Comparison of ENCODE assay signal across 16 cellular contexts in genomic region chr20:47204008-47204745, GRCh38.
DNase-seq lines count a peak whose midpoint lies in the region; ATAC-seq and TF ChIP-seq lines count a peak whose summit lies in the region.
"Had no signal": no experiment of that assay in that cellular context is flagged by ENCODE, and none has a peak within 500 bp of the region (broad histone marks: within the 10 kb centered on the region; RNA-seq: fewer than 3 reads in every experiment).

No MANE protein-coding gene starts in this region.

- H3K36me3 Mint-ChIP-seq in activated T-helper 17 cell treated with anti-CD3 and anti-CD28 coated beads, Interleukin-2, amount 50 U/mL, for 72 hours (ENCODE audit: low read depth), result no peaks in the 10 kb centered on the region

- peak; percentile 100 for DNase-seq in SIG-M5 treated with dmso at 0.1 percent for 504 hours (lab: John Stamatoyannopoulos, UW; ENCODE audit: unreplicated experiment)
- no peak for DNase-seq in SIG-M5 (lab: John Stamatoyannopoulos, UW)
- DNase-seq in fibroblast of villous mesenchyme (ENCODE audit: low read depth), result peak; percentile 49
- DNase-seq in stromal cell of bone marrow (ENCODE audit: low read depth), result peak; percentile 56
- DNase-seq in DMS 273 treated with DMSO at 0.1 percent for 48 hours (lab: John Stamatoyannopoulos, UW), result no peak
- DNase-seq: 8988T; activated CD4-positive, alpha-beta T cell treated with anti-CD3 and anti-CD28 coated beads for 4 hours; activated T-cell treated with anti-CD3 and anti-CD28 coated beads, Interleukin-2, amount 50 U/mL, for 48 hours; lower lobe of right lung; NCI-H1092 treated with DMSO at 0.1 percent for 48 hours; T-helper 2 cell; tibial artery had no signal

- peak; percentile 20 for ATAC-seq in activated T-helper 17 cell treated with anti-CD3 and anti-CD28 coated beads, Interleukin-2, amount 50 U/mL, for 72 hours (replicated peaks)
- ATAC-seq in HG03457 (IDR thresholded peaks at IDR 0.05; ENCODE audit: unreplicated experiment), result no peak
- ATAC-seq in HG03432 (IDR thresholded peaks at IDR 0.05; ENCODE audit: unreplicated experiment), result no peak
- ATAC-seq: lower lobe of right lung had no signal

- no peaks in the 10 kb centered on the region for H3K9me3 Mint-ChIP-seq in activated T-helper 17 cell treated with anti-CD3 and anti-CD28 coated beads, Interleukin-2, amount 50 U/mL, for 72 hours
- H3K9me3 Mint-ChIP-seq: neural progenitor cell had no signal

- H3K4me3 Mint-ChIP-seq in activated T-helper 17 cell treated with anti-CD3 and anti-CD28 coated beads, Interleukin-2, amount 50 U/mL, for 72 hours, result no peak overlapping the region
- H3K4me3 Mint-ChIP-seq: neural progenitor cell had no signal

- H3K27me3 Mint-ChIP-seq in activated T-helper 17 cell treated with anti-CD3 and anti-CD28 coated beads, Interleukin-2, amount 50 U/mL, for 72 hours, result no peaks in the 10 kb centered on the region

- peaks cover 5% of the 10 kb centered on the region for H3K4me1 Mint-ChIP-seq in activated T-helper 17 cell treated with anti-CD3 and anti-CD28 coated beads, Interleukin-2, amount 50 U/mL, for 72 hours

- no peak for TF ChIP-seq CTCF in fibroblast of villous mesenchyme (IDR thresholded peaks at IDR 0.05; ENCODE audit: insufficient read depth, low read depth, low read length)

- H3K27ac Mint-ChIP-seq in activated T-helper 17 cell treated with anti-CD3 and anti-CD28 coated beads, Interleukin-2, amount 50 U/mL, for 72 hours, result no peak overlapping the region
- H3K27ac Mint-ChIP-seq: neural progenitor cell had no signal

- H3K4me3 ChIP-seq in fibroblast of villous mesenchyme (ENCODE audit: low read depth, low read length), result no peak overlapping the region
- H3K4me3 ChIP-seq: lower lobe of right lung, neural progenitor cell, tibial artery had no signal

Comparison
In these comparisons a context has a peak if more than half of its experiments do, and no peak if none do; other contexts are left out.
1. DNase-seq: peak in SIG-M5 treated with dmso at 0.1 percent for 504 hours (single experiment), fibroblast of villous mesenchyme (single experiment) and stromal cell of bone marrow (single experiment); none in SIG-M5 (single experiment) and DMS 273 treated with DMSO at 0.1 percent for 48 hours (single experiment).